In genomic region chr17:46122486-46122871, GRCh38 we compare ENCODE assay signal across 17 cellular contexts.
DNase-seq lines count a peak whose midpoint lies in the region; ATAC-seq and TF ChIP-seq lines count a peak whose summit lies in the region.
"Had no signal": no experiment of that assay in that cellular context is flagged by ENCODE, and none has a peak within 500 bp of the region (broad histone marks: within the 10 kb centered on the region; RNA-seq: fewer than 3 reads in every experiment).

No MANE protein-coding gene starts in this region.

- peaks cover 69% of the 10 kb centered on the region for H3K4me1 Mint-ChIP-seq in activated B cell treated with CpG ODN at 0.5 μM for 24 hours

- H3K27ac ChIP-seq in layer of hippocampus (ENCODE audit: low read depth, low read length) (peak overlapping the region; percentile 0), substantia nigra (ENCODE audit: low read depth, low read length, poor library complexity, severe bottlenecking) (peak overlapping the region; percentile 71), gastroesophageal sphincter (no peak overlapping the region), esophagus squamous epithelium (no peak overlapping the region)
- H3K27ac ChIP-seq: sigmoid colon had no signal

- CTCF ChIA-PET in activated B cell treated with CpG ODN at 0.5 μM for 24 hours (lab: Charles Lee): no interaction called here

- ATAC-seq in activated naive CD4-positive, alpha-beta T cell treated with anti-CD3 and anti-CD28 coated beads, Interleukin-2, amount 50 U/mL, for 72 hours: peak; percentile 34 to 43
- ATAC-seq in activated B cell treated with CpG ODN at 0.5 μM for 24 hours (ENCODE audit: low read depth) (no peak), gastroesophageal sphincter (no peak), GM19452 (IDR thresholded peaks at IDR 0.05; ENCODE audit: unreplicated experiment) (no peak)

- TF ChIP-seq EP300 in gastroesophageal sphincter (IDR thresholded peaks at IDR 0.05): no peak

- H3K4me1 ChIP-seq in gastroesophageal sphincter: peaks cover 28 to 98% (median 34%) of the 10 kb centered on the region in 3 donors
- H3K4me1 ChIP-seq in esophagus squamous epithelium: peaks cover 0 to 93% (median 37%) of the 10 kb centered on the region in 3 donors

- TF ChIP-seq CTCF in activated B cell treated with CpG ODN at 0.5 μM for 24 hours (IDR thresholded peaks at IDR 0.05): no peak
- TF ChIP-seq CTCF in gastroesophageal sphincter (IDR thresholded peaks at IDR 0.05): no peak
- TF ChIP-seq CTCF in esophagus squamous epithelium (IDR thresholded peaks at IDR 0.05): no peak

- H3K36me3 ChIP-seq in gastroesophageal sphincter (no peaks in the 10 kb centered on the region), esophagus squamous epithelium (peaks cover 0 to 7% (median 0%) of the 10 kb centered on the region in 3 donors)
- H3K36me3 ChIP-seq: sigmoid colon had no signal

- WGBS in gastroesophageal sphincter (ENCODE audit: low coverage in 1 of 2), 2 donors: 79 to 80% methylated on average over 4 to 6 of the region's 6 CpGs
- 82 to 83% methylated on average over 6 of the region's 6 CpGs for WGBS in esophagus squamous epithelium, 2 donors

- DNase-seq in activated naive CD4-positive, alpha-beta T cell treated with anti-CD3 and anti-CD28 coated beads, Interleukin-2, amount 50 U/mL, for 72 hours (ENCODE audit: low spot score in 2 of 2): no peak
- DNase-seq in activated naive CD4-positive, alpha-beta T cell treated with anti-CD3 and anti-CD28 coated beads, Interleukin-2, amount 50 U/mL, for 16 hours: no peak
- DNase-seq in activated B cell treated with CpG ODN at 0.5 μM for 24 hours (no peak), substantia nigra (lab: John Stamatoyannopoulos, UW) (no peak), esophagus squamous epithelium (lab: John Stamatoyannopoulos, UW) (no peak)
- DNase-seq: COR-L47; EL; HFFc6; kidney glomerular epithelial cell; NCI-H1694; NCI-H226; NK-92 treated with Interleukin-12 subunit alpha and Interleukin-12 subunit beta, amount 100 ng/mL, for 24 hours; sigmoid colon; stimulated activated CD4-positive, alpha-beta T cell treated with anti-CD3 and anti-CD28 coated beads, Interleukin-1b, Interleukin-23, amount 100 ng/mL, for 48 hours had no signal

- H3K9me3 Mint-ChIP-seq in activated naive CD4-positive, alpha-beta T cell treated with anti-CD3 and anti-CD28 coated beads, Interleukin-2, amount 50 U/mL, for 72 hours: peaks cover 0 to 4% of the 10 kb centered on the region in 2 donors
- no peaks in the 10 kb centered on the region for H3K9me3 Mint-ChIP-seq in activated B cell treated with CpG ODN at 0.5 μM for 24 hours
- H3K9me3 Mint-ChIP-seq: HFFc6 had no signal

- H3K4me3 ChIP-seq in gastroesophageal sphincter (no peak overlapping the region), esophagus squamous epithelium (no peak overlapping the region)
- H3K4me3 ChIP-seq: sigmoid colon had no signal

- H3K4me3 Mint-ChIP-seq in activated B cell treated with CpG ODN at 0.5 μM for 24 hours: peak overlapping the region; percentile 15
- H3K4me3 Mint-ChIP-seq: HFFc6 had no signal

- H3K9me3 ChIP-seq in gastroesophageal sphincter (no peaks in the 10 kb centered on the region), esophagus squamous epithelium (no peaks in the 10 kb centered on the region)
- H3K9me3 ChIP-seq: sigmoid colon had no signal

- no peaks in the 10 kb centered on the region for H3K27me3 Mint-ChIP-seq in activated B cell treated with CpG ODN at 0.5 μM for 24 hours

- peaks cover 0 to 7% of the 10 kb centered on the region in 2 donors for H3K36me3 Mint-ChIP-seq in activated naive CD4-positive, alpha-beta T cell treated with anti-CD3 and anti-CD28 coated beads, Interleukin-2, amount 50 U/mL, for 72 hours
- H3K36me3 Mint-ChIP-seq in activated B cell treated with CpG ODN at 0.5 μM for 24 hours (ENCODE audit: low read depth): peaks cover 18% of the 10 kb centered on the region

- H3K27me3 ChIP-seq in layer of hippocampus (ENCODE audit: control insufficient read depth, insufficient read depth, low read length) (no peaks in the 10 kb centered on the region), gastroesophageal sphincter (no peaks in the 10 kb centered on the region), esophagus squamous epithelium (no peaks in the 10 kb centered on the region)
- H3K27me3 ChIP-seq: sigmoid colon had no signal

- intact Hi-C loops in activated B cell treated with CpG ODN at 0.5 μM for 24 hours (cut with micrococcal nuclease) (no loop called here), esophagus squamous epithelium (cut with DNase I) (no loop called here)

- POLR2A ChIA-PET in activated B cell treated with CpG ODN at 0.5 μM for 24 hours (lab: Charles Lee): no interaction called here

- H3K27ac Mint-ChIP-seq in activated naive CD4-positive, alpha-beta T cell treated with anti-CD3 and anti-CD28 coated beads, Interleukin-2, amount 50 U/mL, for 72 hours: peak overlapping the region; percentile 69 to 82
- peak overlapping the region; percentile 7 for H3K27ac Mint-ChIP-seq in activated B cell treated with CpG ODN at 0.5 μM for 24 hours
- H3K27ac Mint-ChIP-seq: HFFc6 had no signal

- TF ChIP-seq POLR2A in gastroesophageal sphincter (IDR thresholded peaks at IDR 0.05): no peak
- TF ChIP-seq POLR2A in esophagus squamous epithelium (IDR thresholded peaks at IDR 0.05): no peak

Comparison
In these comparisons a context has a peak if more than half of its experiments do, and no peak if none do; other contexts are left out.
1. ATAC-seq: peak in activated naive CD4-positive, alpha-beta T cell treated with anti-CD3 and anti-CD28 coated beads, Interleukin-2, amount 50 U/mL, for 72 hours (2 of 2); none in activated B cell treated with CpG ODN at 0.5 μM for 24 hours (single experiment), gastroesophageal sphincter (single experiment) and GM19452 (single experiment).
2. H3K27ac ChIP-seq: peak in layer of hippocampus (single experiment) and substantia nigra (single experiment); none in gastroesophageal sphincter (0 of 4) and esophagus squamous epithelium (0 of 4).